ENCODE assay signal across 22 cellular contexts in genomic region chr6:137602871-137603270, GRCh38.
A peak's percentile ranks its signal among the peaks of the same experiment; 100 is the strongest.
DNase-seq lines count a peak whose midpoint lies in the region; ATAC-seq and TF ChIP-seq lines count a peak whose summit lies in the region.
"Had no signal": no experiment of that assay in that cellular context is flagged by ENCODE, and none has a peak within 500 bp of the region (broad histone marks: within the 10 kb centered on the region; RNA-seq: fewer than 3 reads in every experiment).

No MANE protein-coding gene starts in this region.

- no peaks in the 10 kb centered on the region for H3K79me1 ChIP-seq in neuronal stem cell (ENCODE audit: low read depth, low read length)

- H4K8ac ChIP-seq in neuronal stem cell (ENCODE audit: low read depth, low read length), result no peak overlapping the region

- no peak overlapping the region for H3K14ac ChIP-seq in neuronal stem cell (ENCODE audit: low read length)

- H3K9ac ChIP-seq in SK-N-MC (ENCODE audit: insufficient read length), result no peak overlapping the region
- H3K9ac ChIP-seq in neuronal stem cell (ENCODE audit: low read depth, low read length, poor library complexity), result no peak overlapping the region
- H3K9ac ChIP-seq: BLaER1 treated with 17β-estradiol and CSF1 and Interleukin-3, amounts not matched to agents 10 nM and 100 nM had no signal

- TF ChIP-seq POLR2A in testis (IDR thresholded peaks at IDR 0.05), result no peak

- H3K9me3 ChIP-seq in HAP-1 (no peaks in the 10 kb centered on the region), SK-N-MC (ENCODE audit: low read depth, low read length) (no peaks in the 10 kb centered on the region), neuronal stem cell (replicated peaks in 1 of 2; ENCODE audit: control insufficient read depth in 2 of 2, insufficient read depth in 1 of 2, low read depth in 1 of 2, low read length in 2 of 2) (no peaks in the 10 kb centered on the region), testis (no peaks in the 10 kb centered on the region)
- H3K9me3 ChIP-seq: A549, BE2C had no signal

- DNase-seq in HAP-1 (ENCODE audit: low spot score in 2 of 2) (peak; percentile 82 to 97), NCI-H526 (lab: John Stamatoyannopoulos, UW) (peak; percentile 7 to 15), SK-N-MC (ENCODE audit: low read depth, low spot score) (no peak), neuronal stem cell (ENCODE audit: low spot score) (no peak), foreskin fibroblast (no peak), testis (no peak)
- DNase-seq: 8988T; ACHN; AML-193; BE2C; CD4-positive, alpha-beta T cell; CD8-positive, alpha-beta memory T cell; DMS79; EL; GDM1; H9; HFFc6 had no signal

- H2BK12ac ChIP-seq in neuronal stem cell (ENCODE audit: low read length), result no peak overlapping the region

- no peak overlapping the region for H2BK5ac ChIP-seq in neuronal stem cell (ENCODE audit: low read length)

- H3K4me2 ChIP-seq in neuronal stem cell (ENCODE audit: insufficient read depth, low read length, poor library complexity, severe bottlenecking), result no peak overlapping the region
- H3K4me2 ChIP-seq: A549; BLaER1 treated with 17β-estradiol and CSF1 and Interleukin-3, amounts not matched to agents 10 nM and 100 nM; GM23338 had no signal

- no peak for TF ChIP-seq CTCF in foreskin fibroblast (IDR thresholded peaks at IDR 0.05; ENCODE audit: low read depth, low read length)
- TF ChIP-seq CTCF in testis (IDR thresholded peaks at IDR 0.05), result no peak

- H3K27ac ChIP-seq in SK-N-MC (no peak overlapping the region), neuronal stem cell (replicated peaks; ENCODE audit: low read length) (no peak overlapping the region), testis (no peak overlapping the region)
- H3K27ac ChIP-seq: A549; BLaER1 treated with 17β-estradiol and CSF1 and Interleukin-3, amounts not matched to agents 10 nM and 100 nM had no signal

- H3K36me3 ChIP-seq in HAP-1 (replicated peaks) (no peaks in the 10 kb centered on the region), SK-N-MC (ENCODE audit: insufficient read depth, low read length) (no peaks in the 10 kb centered on the region), neuronal stem cell (replicated peaks in 1 of 2; ENCODE audit: control insufficient read depth in 2 of 2, insufficient read depth in 2 of 2, low read length in 2 of 2) (no peaks in the 10 kb centered on the region), testis (ENCODE audit: low read depth, missing control alignments) (no peaks in the 10 kb centered on the region)
- H3K36me3 ChIP-seq: BE2C; BLaER1 treated with 17β-estradiol and CSF1 and Interleukin-3, amounts not matched to agents 10 nM and 100 nM had no signal

- peak overlapping the region; percentile 54 for H3K18ac ChIP-seq in neuronal stem cell (ENCODE audit: low read length)

- H2AFZ ChIP-seq in neuronal stem cell (ENCODE audit: low read length), result no peak overlapping the region

- H4K91ac ChIP-seq in neuronal stem cell (ENCODE audit: low read depth, low read length, poor library complexity), result no peak overlapping the region

- H2BK120ac ChIP-seq in neuronal stem cell (ENCODE audit: low read depth, low read length), result no peak overlapping the region

- WGBS in neuronal stem cell (ENCODE audit: extremely low coverage in 2 of 2, insufficient read length in 2 of 2, insufficient replicate concordance in 1 of 2), 2 donors, result no CpG with 5 or more reads among the region's 7 CpGs
- WGBS in testis, 2 donors, result 52 to 56% methylated on average over 7 of the region's 7 CpGs

- H3K4me3 ChIP-seq in HAP-1 (no peak overlapping the region), SK-N-MC (peak overlapping the region; percentile 58; the same call in 1 of the 2 replicates), neuronal stem cell (ENCODE audit: low read length in 2 of 2) (no peak overlapping the region), foreskin fibroblast (ENCODE audit: low read depth in 1 of 2, low read length in 2 of 2) (no peak overlapping the region), testis (no peak overlapping the region)
- H3K4me3 ChIP-seq: A549; BLaER1 treated with 17β-estradiol and CSF1 and Interleukin-3, amounts not matched to agents 10 nM and 100 nM; GM12878; GM23338 had no signal

- H2BK15ac ChIP-seq in neuronal stem cell (ENCODE audit: low read length), result no peak overlapping the region

- H3K27me3 ChIP-seq in HAP-1 (ENCODE audit: low read depth), result peaks cover 15% of the 10 kb centered on the region
- no peaks in the 10 kb centered on the region for H3K27me3 ChIP-seq in neuronal stem cell (ENCODE audit: control insufficient read depth in 3 of 3, insufficient read depth in 3 of 3, low read depth in 1 of 3, low read length in 3 of 3)
- H3K27me3 ChIP-seq in testis, result no peaks in the 10 kb centered on the region
- H3K27me3 ChIP-seq: BLaER1 treated with 17β-estradiol and CSF1 and Interleukin-3, amounts not matched to agents 10 nM and 100 nM had no signal

- in situ Hi-C loops in HAP-1 (cut with MboI; ENCODE audit: low sequenced_read_pairs), result no loop called here

- no peak for ATAC-seq in HG03442 (IDR thresholded peaks at IDR 0.05; ENCODE audit: unreplicated experiment)
- ATAC-seq: A549, GM12878 had no signal

- peaks cover 29% of the 10 kb centered on the region for H3K4me1 ChIP-seq in HAP-1
- peaks cover 0 to 4% of the 10 kb centered on the region in 2 donors for H3K4me1 ChIP-seq in neuronal stem cell (ENCODE audit: control insufficient read depth in 2 of 2, insufficient read depth in 1 of 2, low read depth in 1 of 2, low read length in 2 of 2)
- no peaks in the 10 kb centered on the region for H3K4me1 ChIP-seq in testis
- H3K4me1 ChIP-seq: A549; BE2C; BLaER1 treated with 17β-estradiol and CSF1 and Interleukin-3, amounts not matched to agents 10 nM and 100 nM had no signal

- H3K23ac ChIP-seq in neuronal stem cell (ENCODE audit: low read depth, low read length, poor library complexity), result peak overlapping the region; percentile 14

- H3K4ac ChIP-seq in neuronal stem cell (ENCODE audit: low read length), result no peak overlapping the region

- intact Hi-C loops in testis (cut with DNase I; ENCODE audit: low total_unique reads), result no loop called here

- no peak overlapping the region for H2AK5ac ChIP-seq in neuronal stem cell (ENCODE audit: low read depth, low read length)

Comparison
In these comparisons a context has a peak if more than half of its experiments do, and no peak if none do; other contexts are left out.
1. DNase-seq: peak in HAP-1 (2 of 2) and NCI-H526 (2 of 2); none in SK-N-MC (single experiment), neuronal stem cell (single experiment), foreskin fibroblast (0 of 2) and testis (single experiment).